Comparison of ENCODE assay signal across 17 cellular contexts in the genomic region with DNA sequence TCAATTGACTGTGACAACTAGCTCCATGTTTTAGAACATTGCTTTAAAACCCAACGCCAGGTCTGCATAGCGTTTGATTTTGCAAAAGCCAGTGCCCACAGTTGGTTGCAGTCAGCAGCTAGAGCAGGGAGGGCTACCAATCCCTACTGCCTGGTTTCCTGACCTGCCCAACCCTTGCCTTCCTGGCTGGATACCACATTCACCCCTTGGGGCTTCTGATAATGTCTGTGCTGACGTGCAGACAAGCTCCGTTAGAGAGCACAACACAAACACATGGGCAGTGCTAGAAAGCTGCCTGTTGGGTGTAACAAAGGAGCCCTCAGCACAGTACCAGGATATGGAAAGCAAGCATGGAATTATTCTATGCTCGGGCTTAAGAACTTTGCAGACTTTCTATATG.
DNase-seq lines count a peak whose midpoint lies in the region; ATAC-seq, FAIRE-seq and TF ChIP-seq lines count a peak whose summit lies in the region.
"Had no signal": no experiment of that assay in that cellular context is flagged by ENCODE, and none has a peak within 500 bp of the region (broad histone marks: within the 10 kb centered on the region; RNA-seq: fewer than 3 reads in every experiment).

No MANE protein-coding gene starts in this region.

- H3K4ac ChIP-seq in H1 (replicated peaks; ENCODE audit: insufficient read length, low read depth, low read length): no peak overlapping the region

- no peak overlapping the region for H2BK12ac ChIP-seq in H1 (ENCODE audit: low read depth, low read length)

- H4K8ac ChIP-seq in H1 (ENCODE audit: extremely low read depth, insufficient read depth, low read length): no peak overlapping the region

- no peaks in the 10 kb centered on the region for H3K23me2 ChIP-seq in H1 (ENCODE audit: low read depth, low read length)

- H3K23ac ChIP-seq in H1 (ENCODE audit: insufficient read length): no peak overlapping the region

- H3K18ac ChIP-seq in H1 (ENCODE audit: extremely low read depth, low read length): no peak overlapping the region

- no peak for TF ChIP-seq CTCF in SK-N-SH (IDR thresholded peaks at IDR 0.05)
- no peak for TF ChIP-seq CTCF in H1 (IDR thresholded peaks at IDR 0.05; ENCODE audit: control extremely low read depth in 1 of 3, insufficient read depth in 1 of 3, low read depth in 1 of 3, low read length in 3 of 3)
- no peak for TF ChIP-seq CTCF in omental fat pad (IDR thresholded peaks at IDR 0.05)

- CTCF ChIA-PET in SK-N-SH (lab: Yijun Ruan, JAX): no interaction called here
- CTCF ChIA-PET in H1 (lab: Charles Lee; ENCODE audit: partially characterized antibody): interaction anchor here (0.5 to 1.5 kb wide), 4 partner anchors 44 to 1129 kb away, joined by 3 to 4 read pairs (median 3); no protein-coding TSS in a partner anchor

- no peak for TF ChIP-seq EP300 in SK-N-SH (IDR thresholded peaks at IDR 0.05; ENCODE audit: borderline replicate concordance in 1 of 2, low read depth in 1 of 2, low read length in 1 of 2)
- TF ChIP-seq EP300 in H1 (IDR thresholded peaks at IDR 0.05; ENCODE audit: borderline replicate concordance in 1 of 2, low read depth in 2 of 2, low read length in 2 of 2): no peak

- H3K27ac ChIP-seq in SK-N-SH (ENCODE audit: low read depth in 2 of 2, low read length in 1 of 2) (no peak overlapping the region), H1 (ENCODE audit: low read depth, low read length) (no peak overlapping the region)

- no peak for FAIRE-seq in H1 (lab: Jason Lieb, UNC)
- FAIRE-seq: D721Med, GM12892 had no signal

- H4K5ac ChIP-seq in H1 (ENCODE audit: insufficient read length, low read depth, low read length): no peak overlapping the region

- no peaks in the 10 kb centered on the region for H3K79me1 ChIP-seq in H1 (ENCODE audit: low read depth, low read length)

- peak; percentile 20 for DNase-seq in SK-N-SH
- no peak for DNase-seq in H1 (ENCODE audit: low read depth in 1 of 2, low spot score in 2 of 2)
- peak; percentile 16 for DNase-seq in iPS-NIHi7 (ENCODE audit: extremely low spot score)
- no peak for DNase-seq in omental fat pad (ENCODE audit: low spot score)
- DNase-seq in COLO829 (ENCODE audit: low spot score): no peak
- DNase-seq: 8988T; C1 segment of cervical spinal cord; Caco-2; CD4-positive, CD25-positive, alpha-beta regulatory T cell; CD8-positive, alpha-beta memory T cell; GDM1; GOT3 had no signal

- no peak overlapping the region for H3K14ac ChIP-seq in H1 (ENCODE audit: insufficient read length)

- H3K79me2 ChIP-seq in SK-N-SH (ENCODE audit: insufficient read depth) (no peaks in the 10 kb centered on the region), H1 (ENCODE audit: control insufficient read depth in 1 of 2, insufficient read depth in 2 of 2, low read length in 2 of 2) (no peaks in the 10 kb centered on the region)

- H4K20me1 ChIP-seq in SK-N-SH (ENCODE audit: insufficient read depth): no peaks in the 10 kb centered on the region
- no peaks in the 10 kb centered on the region for H4K20me1 ChIP-seq in H1 (replicated peaks in 1 of 2; ENCODE audit: control insufficient read depth in 1 of 2, insufficient read depth in 2 of 2, low read length in 2 of 2)

- H3F3A ChIP-seq in SK-N-SH (replicated peaks; ENCODE audit: insufficient read depth): no peaks in the 10 kb centered on the region

- no peak for TF ChIP-seq POLR2A in H1 (IDR thresholded peaks at IDR 0.05; ENCODE audit: control extremely low read depth in 1 of 2, low read depth in 2 of 2, low read length in 2 of 2)

- H3K27me3 ChIP-seq in SK-N-SH (ENCODE audit: insufficient read depth) (no peaks in the 10 kb centered on the region), H1 (replicated peaks in 1 of 4; ENCODE audit: control insufficient read depth in 3 of 4, extremely low read depth in 1 of 4, insufficient read depth in 3 of 4, low read length in 3 of 4) (no peaks in the 10 kb centered on the region)

- 12% methylated on average over 5 of the region's 5 CpGs for WGBS in SK-N-SH (ENCODE audit: low lambda C conversion rate)
- WGBS in H1 (ENCODE audit: extremely low coverage in 1 of 2, insufficient coverage in 1 of 2, insufficient read length in 1 of 2, insufficient replicate concordance in 2 of 2, low coverage in 1 of 2, low lambda C conversion rate in 2 of 2, missing lambda C conversion rate in 1 of 2), 2 experiments: 78% methylated on average over 5 of the region's 5 CpGs; no CpG with 5 or more reads in 1 of the 2 experiments

- no peak for TF ChIP-seq RAD21 in SK-N-SH (IDR thresholded peaks at IDR 0.05; ENCODE audit: low read length)
- TF ChIP-seq RAD21 in H1 (IDR thresholded peaks at IDR 0.05 in 1 of 2, conservative IDR thresholded peaks at IDR 0.05 in 1 of 2; ENCODE audit: low read depth in 2 of 2, low read length in 2 of 2): no peak

- H3K4me1 ChIP-seq in SK-N-SH (ENCODE audit: control insufficient read depth in 1 of 2, insufficient read depth in 2 of 2, low read depth in 1 of 2, low read length in 1 of 2) (peaks cover 0 to 3% of the 10 kb centered on the region in 2 experiments; a peak in 1 of 4 replicates), H1 (replicated peaks in 1 of 4; ENCODE audit: control insufficient read depth in 3 of 4, insufficient read depth in 4 of 4, low read length in 3 of 4) (no peaks in the 10 kb centered on the region; a peak in 1 of 7 replicates)
- H3K4me1 ChIP-seq: HAP-1 had no signal

- no peak overlapping the region for H2AK5ac ChIP-seq in H1 (ENCODE audit: low read depth, low read length)

- no peak overlapping the region for H2BK5ac ChIP-seq in H1 (ENCODE audit: low read depth, low read length)

- H2BK20ac ChIP-seq in H1 (ENCODE audit: low read length): no peak overlapping the region

- no peak for ATAC-seq in SK-N-SH treated with all-trans-retinoic acid at 6 μM for 48 hours
- no peak for ATAC-seq in omental fat pad (ENCODE audit: low FRiP score)
- ATAC-seq in HG03432 (IDR thresholded peaks at IDR 0.05; ENCODE audit: unreplicated experiment): no peak

- H3K56ac ChIP-seq in H1 (replicated peaks; ENCODE audit: insufficient read length, low read depth, low read length): no peak overlapping the region

- H4K91ac ChIP-seq in H1 (replicated peaks; ENCODE audit: insufficient read length, low read length): no peak overlapping the region

- H3K9ac ChIP-seq in SK-N-SH (no peak overlapping the region), H1 (replicated peaks in 1 of 4; ENCODE audit: extremely low read depth in 1 of 4, low read depth in 3 of 4, low read length in 3 of 4) (no peak overlapping the region)

- no peak overlapping the region for H2BK120ac ChIP-seq in H1 (replicated peaks; ENCODE audit: low read depth, low read length)

- no peak overlapping the region for H2BK15ac ChIP-seq in H1 (ENCODE audit: low read length)

- H3K9me2 ChIP-seq in SK-N-SH: no peaks in the 10 kb centered on the region

- H3K36me3 ChIP-seq in SK-N-SH (replicated peaks in 1 of 2; ENCODE audit: control insufficient read depth in 1 of 2, insufficient read depth in 2 of 2, low read length in 1 of 2) (no peaks in the 10 kb centered on the region), H1 (ENCODE audit: control insufficient read depth in 2 of 4, insufficient read depth in 4 of 4, low read length in 3 of 4) (no peaks in the 10 kb centered on the region)
- H3K36me3 ChIP-seq: HAP-1 had no signal

- no peak overlapping the region for H2AFZ ChIP-seq in SK-N-SH (ENCODE audit: low read depth)
- peak overlapping the region; percentile 85 for H2AFZ ChIP-seq in H1 (ENCODE audit: low read length)

- H3K9me3 ChIP-seq in SK-N-SH: no peaks in the 10 kb centered on the region
- H3K9me3 ChIP-seq in H1 (ENCODE audit: insufficient read depth in 2 of 2, low read depth in 1 of 2, low read length in 1 of 2): no peaks in the 10 kb centered on the region
- H3K9me3 ChIP-seq: HAP-1 had no signal

- H3K4me3 ChIP-seq in SK-N-SH (ENCODE audit: low read depth in 2 of 2, low read length in 1 of 2) (no peak overlapping the region), H1 (ENCODE audit: extremely low read depth in 1 of 4, insufficient read depth in 2 of 4, low read depth in 3 of 4, low read length in 4 of 4) (no peak overlapping the region)
- H3K4me3 ChIP-seq: HAP-1 had no signal

- POLR2A ChIA-PET in SK-N-SH (lab: Yijun Ruan, JAX) (no interaction called here), H1 (lab: Charles Lee; ENCODE audit: partially characterized antibody) (no interaction called here)

- H3K4me2 ChIP-seq in SK-N-SH (no peak overlapping the region), H1 (ENCODE audit: insufficient read depth in 1 of 2, low read depth in 2 of 2, low read length in 2 of 2) (no peak overlapping the region)

TF ChIP-seq in SK-N-SH, 30 proteins besides CTCF, POLR2A, EP300 and RAD21 (continues in another document):
- TF ChIP-seq MXI1 (IDR thresholded peaks at IDR 0.05; ENCODE audit: low read depth, low read length): no peak
- no peak for TF ChIP-seq SMC3 (IDR thresholded peaks at IDR 0.05; ENCODE audit: low read depth, low read length)
- TF ChIP-seq RFX5 (IDR thresholded peaks at IDR 0.05; ENCODE audit: low read length): no peak

TF ChIP-seq in SK-N-SH treated with all-trans-retinoic acid at 6 μM for 48 hours, 23 proteins besides CTCF, POLR2A, EP300 and RAD21 (continues in another document):
- no peak for TF ChIP-seq ZNF70 (CRISPR knock-in tag; IDR thresholded peaks at IDR 0.05)

TF ChIP-seq in H1, 55 proteins besides CTCF, POLR2A, EP300 and RAD21:
- no peak for TF ChIP-seq SP2 (IDR thresholded peaks at IDR 0.05; ENCODE audit: low read length)
- no peak for TF ChIP-seq RNF2 (IDR thresholded peaks at IDR 0.05; ENCODE audit: borderline replicate concordance, low read depth, low read length, missing control alignments, poor library complexity, severe bottlenecking)
- no peak for TF ChIP-seq POU5F1 (IDR thresholded peaks at IDR 0.05; ENCODE audit: low read depth, low read length)
- no peak for TF ChIP-seq CBX8 (IDR thresholded peaks at IDR 0.05; ENCODE audit: borderline replicate concordance, low read depth, low read length)
- TF ChIP-seq SP4 (IDR thresholded peaks at IDR 0.05; ENCODE audit: low read length): no peak
- no peak for TF ChIP-seq GABPA (IDR thresholded peaks at IDR 0.05; ENCODE audit: borderline replicate concordance, insufficient read depth, low read length)
- no peak for TF ChIP-seq TCF12 (IDR thresholded peaks at IDR 0.05; ENCODE audit: low read depth, low read length)
- no peak for TF ChIP-seq HDAC6 (IDR thresholded peaks at IDR 0.05; ENCODE audit: low read depth, low read length)
- no peak for TF ChIP-seq KDM5A (IDR thresholded peaks at IDR 0.05; ENCODE audit: low read length)
- TF ChIP-seq SUZ12 (IDR thresholded peaks at IDR 0.05; ENCODE audit: low read length): no peak
- TF ChIP-seq JUND (IDR thresholded peaks at IDR 0.05; ENCODE audit: low read length): no peak
- no peak for TF ChIP-seq CEBPB (IDR thresholded peaks at IDR 0.05; ENCODE audit: low read depth, low read length)

Comparison
In these comparisons a context has a peak if more than half of its experiments do, and no peak if none do; other contexts are left out.
1. DNase-seq: peak in SK-N-SH (single experiment) and iPS-NIHi7 (single experiment); none in H1 (0 of 2), omental fat pad (single experiment) and COLO829 (single experiment).